ENCODE assay signal across 23 cellular contexts in genomic region chr11:59295435-59295834, GRCh38.
"Had no signal": no experiment of that assay in that cellular context is flagged by ENCODE, and none has a peak within 500 bp of the region (broad histone marks: within the 10 kb centered on the region; RNA-seq: fewer than 3 reads in every experiment).

No MANE protein-coding gene starts in this region.

- H3K27me3 ChIP-seq: colonic mucosa, gastrocnemius medialis, right atrium auricular region, spleen, testis had no signal

- DNase-seq: colonic mucosa; effector CD8-positive, alpha-beta T cell; endodermal cell; foreskin fibroblast; gastrocnemius medialis; head of caudate nucleus; left cardiac atrium; left ventricle myocardium superior; natural killer cell; occipital lobe; sigmoid colon; spleen; stimulated activated CD4-positive, alpha-beta T cell treated with anti-CD3 and anti-CD28 coated beads, Interleukin-4, amount 100 ng/mL, for 4 hours; stimulated activated naive CD8-positive, alpha-beta T cell treated with anti-CD3 and anti-CD28 coated beads, Interleukin-15, Interleukin-2, amounts not matched to agents 100 U/mL and 50 U/mL, for 24 hours; substantia nigra; testis; tibial artery had no signal

- H3K9me3 ChIP-seq: colonic mucosa, gastrocnemius medialis, prostate gland, right atrium auricular region, sigmoid colon, testis, tibial artery had no signal

- H3K4me3 ChIP-seq: colonic mucosa, gastrocnemius medialis, lung, prostate gland, right atrium auricular region, sigmoid colon, spleen, testis, tibial artery had no signal

- ATAC-seq: esophagus mucosa; gastrocnemius medialis; left cardiac atrium; left ventricle myocardium superior; natural killer cell; stimulated activated memory B cell treated with anti-CD40 and anti-IgM and Interleukin-4, amounts not matched to agents 10 μg/mL and 1 μg/mL and 100 μg/mL, for 72 hours; stimulated activated naive CD8-positive, alpha-beta T cell treated with anti-CD3 and anti-CD28 coated beads, Interleukin-15, Interleukin-2, amounts not matched to agents 100 U/mL and 50 U/mL, for 24 hours had no signal

- H3K27ac ChIP-seq: colonic mucosa, epithelial cell of prostate, gastrocnemius medialis, prostate gland, right atrium auricular region, sigmoid colon, spleen, testis, tibial artery had no signal

- H3K4me1 ChIP-seq: colonic mucosa, gastrocnemius medialis, prostate gland, right atrium auricular region, sigmoid colon, spleen, testis, tibial artery had no signal

- H3K36me3 ChIP-seq: colonic mucosa, gastrocnemius medialis, prostate gland, right atrium auricular region, sigmoid colon, spleen, tibial artery had no signal
